ENCODE assay signal across 23 cellular contexts in the genomic region with DNA sequence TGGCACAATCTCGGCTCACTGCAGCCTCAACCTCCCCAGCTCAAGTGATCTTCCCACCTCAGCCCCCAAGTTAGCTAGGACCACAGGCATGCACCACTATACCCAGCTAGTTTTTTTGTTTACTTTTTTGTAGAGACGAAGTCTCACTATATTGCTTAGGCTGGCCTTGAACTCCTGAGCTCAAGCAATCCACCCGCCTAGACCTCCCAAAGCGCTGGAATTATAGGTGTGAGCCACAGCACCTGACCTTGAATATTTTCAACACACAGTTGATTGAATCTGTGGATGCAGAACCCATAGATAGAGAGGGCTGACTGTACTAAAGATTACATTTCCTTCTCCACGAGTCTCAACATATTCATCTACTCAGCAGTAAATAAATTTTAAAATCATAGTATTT.
"Had no signal": no experiment of that assay in that cellular context is flagged by ENCODE, and none has a peak within 500 bp of the region (broad histone marks: within the 10 kb centered on the region; RNA-seq: fewer than 3 reads in every experiment).

No MANE protein-coding gene starts in this region.

- H3K9me2 ChIP-seq: SK-N-SH had no signal

- H3K27me3 ChIP-seq: MG63 had no signal

- ATAC-seq: Panc1, PC-3 had no signal

- DNase-seq: KBM-7, MG63, NCI-H1092, NCI-H1105 treated with DMSO at 0.1 percent for 48 hours, NCI-H1417 treated with DMSO at 0.1 percent for 48 hours, NCI-H146, NCI-H1694 treated with DMSO at 0.1 percent for 48 hours, NCI-H1930, NCI-H2081, NCI-H2107, NCI-H226, NCI-H446, NCI-H510A, NCI-H524 treated with DMSO at 0.1 percent for 48 hours, NCI-H69, NCI-H774, PC-3, SHP77, SK-N-SH had no signal

- H3K36me3 ChIP-seq: MG63 had no signal

- H3K4me2 ChIP-seq: SK-N-SH had no signal

- FAIRE-seq: HTR-8/SVneo had no signal

- H3K9me3 ChIP-seq: SK-N-SH had no signal

- H3K27ac ChIP-seq: HL-60, RWPE1 had no signal

- H3K4me3 ChIP-seq: MG63 had no signal
